12 cellular contexts compared by ENCODE assay signal in the genomic region with DNA sequence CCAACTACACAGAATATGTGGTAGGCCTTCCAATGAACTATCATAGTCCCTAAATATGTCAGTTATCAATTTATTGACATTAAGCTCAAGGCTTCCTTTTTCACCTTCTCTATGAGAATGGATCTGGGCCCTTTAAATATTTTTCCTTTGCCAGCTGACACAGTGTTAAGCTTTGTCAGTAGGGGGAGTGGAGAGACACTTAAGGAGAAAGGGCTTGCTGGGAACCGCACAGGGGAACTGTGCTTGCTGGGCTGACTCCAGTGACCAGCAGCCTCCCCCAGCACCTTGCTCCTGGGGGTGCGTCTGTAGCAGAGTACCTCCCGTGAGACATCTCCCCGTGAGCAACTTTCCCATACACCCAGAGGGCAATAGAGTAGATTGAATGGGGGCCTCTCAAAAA. TPM values are rescaled to one million over a fixed set of nuclear protein-coding genes. Genes with fewer than 3 reads are reported as not detected.
A peak's percentile ranks its signal among the peaks of the same experiment; 100 is the strongest.
DNase-seq lines count a peak whose midpoint lies in the region; ATAC-seq and TF ChIP-seq lines count a peak whose summit lies in the region.
"Had no signal": no experiment of that assay in that cellular context is flagged by ENCODE, and none has a peak within 500 bp of the region (broad histone marks: within the 10 kb centered on the region; RNA-seq: fewer than 3 reads in every experiment).

No MANE protein-coding gene starts in this region.

- H3K9me2 ChIP-seq in HCT116 (ENCODE audit: insufficient read depth) = no peaks in the 10 kb centered on the region

- no TSS peak for BruUV-seq in HCT116 (replicated peaks; lab: Mats Ljungman, UMichigan)

- H3K4me3 ChIP-seq in BJ (ENCODE audit: low read depth, low read length) = no peak overlapping the region
- no peak overlapping the region for H3K4me3 ChIP-seq in HCT116 (replicated peaks in 1 of 2; ENCODE audit: low read depth in 1 of 2, low read length in 2 of 2)
- no peak overlapping the region for H3K4me3 ChIP-seq in fibroblast of pulmonary artery (replicated peaks; ENCODE audit: low read depth, low read length)
- H3K4me3 ChIP-seq in lower leg skin (ENCODE audit: low read depth, poor library complexity, severe bottlenecking) = no peak overlapping the region
- no peak overlapping the region for H3K4me3 ChIP-seq in adrenal gland

- H3K4me1 ChIP-seq in HCT116 (ENCODE audit: control insufficient read depth in 1 of 2, insufficient read depth in 2 of 2, low read length in 2 of 2) (no peaks in the 10 kb centered on the region), adrenal gland (replicated peaks in 1 of 2) (peaks cover 0 to 5% of the 10 kb centered on the region in 2 donors)

- no peak for TF ChIP-seq RAD21 in HCT116 (IDR thresholded peaks at IDR 0.05; ENCODE audit: low read depth)

- H3K27me3 ChIP-seq in BJ (ENCODE audit: control insufficient read depth, insufficient read depth, low read length) = no peaks in the 10 kb centered on the region
- no peaks in the 10 kb centered on the region for H3K27me3 ChIP-seq in HCT116 (ENCODE audit: insufficient read depth, low read length)
- no peaks in the 10 kb centered on the region for H3K27me3 ChIP-seq in adrenal gland

- H3K36me3 ChIP-seq in BJ (ENCODE audit: control insufficient read depth, insufficient read depth, low read length) (no peaks in the 10 kb centered on the region), HCT116 (ENCODE audit: control insufficient read depth in 1 of 2, insufficient read depth in 2 of 2, low read length in 2 of 2) (no peaks in the 10 kb centered on the region), adrenal gland (replicated peaks in 1 of 2) (no peaks in the 10 kb centered on the region)

- no peak for TF ChIP-seq POLR2A in HCT116 (IDR thresholded peaks at IDR 0.05; ENCODE audit: borderline replicate concordance, extremely low read depth, insufficient read depth, insufficient read length)
- TF ChIP-seq POLR2A in lower leg skin (IDR thresholded peaks at IDR 0.05) = no peak
- no peak for TF ChIP-seq POLR2A in adrenal gland (IDR thresholded peaks at IDR 0.05)

- POLR2A ChIA-PET in BJ (lab: Charles Lee) (interaction anchor here (0.7 kb wide), 1 partner anchor 14 kb away, joined by 8 read pairs; no protein-coding TSS in a partner anchor), HCT116 (lab: Charles Lee) (interaction anchor here (0.6 kb wide), 1 partner anchor 490 kb away, joined by 4 read pairs; no protein-coding TSS in a partner anchor)

- RAD21 ChIA-PET in HCT116 (lab: Charles Lee; ENCODE audit: low non-redundant PET in 1 of 2, low total read pairs in 2 of 2, uncharacterized antibody in 2 of 2, unreplicated experiment in 2 of 2) = no interaction called here

- DNase-seq in BJ (ENCODE audit: low read depth) (no peak), HCT116 (ENCODE audit: low read depth, low spot score) (no peak), RKO (ENCODE audit: low spot score) (peak; percentile 60), fibroblast of pulmonary artery (ENCODE audit: low read depth) (peak; percentile 28), NOMO-1 treated with DMSO at 0.1 percent for 48 hours (lab: John Stamatoyannopoulos, UW; ENCODE audit: unreplicated experiment) (no peak), lower leg skin (ENCODE audit: low spot score in 2 of 2) (no peak), adrenal gland (no peak), medulla oblongata (ENCODE audit: extremely low spot score) (no peak)
- DNase-seq: activated naive CD4-positive, alpha-beta T cell treated with anti-CD3 and anti-CD28 coated beads for 36 hours; DMS79; mesenchymal stem cell; NCI-H1694 treated with DMSO at 0.1 percent for 48 hours had no signal

- no peak overlapping the region for H3K4me2 ChIP-seq in HCT116 (ENCODE audit: low read length)

- no peaks in the 10 kb centered on the region for H3K9me3 ChIP-seq in HCT116 (ENCODE audit: control insufficient read depth in 1 of 2, insufficient read depth in 1 of 2, low read depth in 1 of 2, low read length in 2 of 2)
- no peaks in the 10 kb centered on the region for H3K9me3 ChIP-seq in adrenal gland (replicated peaks in 1 of 3)

- H4K20me1 ChIP-seq in HCT116 (ENCODE audit: insufficient read depth) = no peaks in the 10 kb centered on the region

- H3K79me2 ChIP-seq in HCT116 (ENCODE audit: insufficient read depth, low read length) = no peaks in the 10 kb centered on the region

- ATAC-seq in HCT116 = peak; percentile 72

- TF ChIP-seq CTCF in BJ (IDR thresholded peaks at IDR 0.05; ENCODE audit: insufficient read depth, low read depth, low read length) = peak; percentile 22; the same call in 1 of the 2 replicates
- TF ChIP-seq CTCF in HCT116 (IDR thresholded peaks at IDR 0.05 in 2 of 3, conservative IDR thresholded peaks at IDR 0.05 in 1 of 3; ENCODE audit: borderline replicate concordance in 1 of 3, insufficient read depth in 1 of 3, low read depth in 2 of 3, low read length in 2 of 3) = 0 out of 6 replicates have a peak, but pooled peaks of 1 of the 3 experiments have one; percentile 4
- peak; percentile 28 for TF ChIP-seq CTCF in fibroblast of pulmonary artery (IDR thresholded peaks at IDR 0.05; ENCODE audit: low read length, missing control alignments)
- TF ChIP-seq CTCF in lower leg skin (IDR thresholded peaks at IDR 0.05) = no peak
- TF ChIP-seq CTCF in adrenal gland (IDR thresholded peaks at IDR 0.05) = no peak

- no peak overlapping the region for H3K9ac ChIP-seq in HCT116 (ENCODE audit: low read length)

- intact Hi-C loops in HCT116 (cut with micrococcal nuclease) = no loop called here
- intact Hi-C loops in lower leg skin (cut with DNase I; ENCODE audit: low total_unique reads) = no loop called here
- intact Hi-C loops in adrenal gland (cut with DNase I) = loop anchor here in 1 of 2 donors (10.0 kb wide), 1 partner anchor 146 kb away; no protein-coding TSS in a partner anchor

- H2AFZ ChIP-seq in HCT116 (ENCODE audit: low read depth, low read length, poor library complexity, severe bottlenecking) = no peak overlapping the region

- CTCF ChIA-PET in BJ (lab: Yijun Ruan, JAX) = interaction anchor here (0.6 to 4.2 kb wide), 6 partner anchors 25 to 163 kb away, joined by 3 to 44 read pairs (median 5); no protein-coding TSS in a partner anchor
- CTCF ChIA-PET in HCT116 (lab: Charles Lee) = interaction anchor here (1.3 kb wide), 1 partner anchor 44 kb away, joined by 3 read pairs; no protein-coding TSS in a partner anchor

- 81 to 95% methylated on average over 4 of the region's 4 CpGs for WGBS in lower leg skin, 2 donors
- WGBS in adrenal gland, 4 donors = 76 to 85% (median 82%) methylated on average over 2 to 4 of the region's 4 CpGs

- H3K27ac ChIP-seq in HCT116 (ENCODE audit: low read depth, low read length) (no peak overlapping the region), adrenal gland (no peak overlapping the region)

TF ChIP-seq in HCT116, 20 proteins besides CTCF, POLR2A, EP300 and RAD21:
- TF ChIP-seq CBX3 (IDR thresholded peaks at IDR 0.05; ENCODE audit: low read depth) = no peak
- TF ChIP-seq SP1 (IDR thresholded peaks at IDR 0.05; ENCODE audit: low read depth) = no peak
- TF ChIP-seq EZH2phosphoT487 (IDR thresholded peaks at IDR 0.05; ENCODE audit: borderline replicate concordance) = no peak
- TF ChIP-seq EGR1 (IDR thresholded peaks at IDR 0.05; ENCODE audit: low read depth) = no peak
- TF ChIP-seq, protein P1, sequence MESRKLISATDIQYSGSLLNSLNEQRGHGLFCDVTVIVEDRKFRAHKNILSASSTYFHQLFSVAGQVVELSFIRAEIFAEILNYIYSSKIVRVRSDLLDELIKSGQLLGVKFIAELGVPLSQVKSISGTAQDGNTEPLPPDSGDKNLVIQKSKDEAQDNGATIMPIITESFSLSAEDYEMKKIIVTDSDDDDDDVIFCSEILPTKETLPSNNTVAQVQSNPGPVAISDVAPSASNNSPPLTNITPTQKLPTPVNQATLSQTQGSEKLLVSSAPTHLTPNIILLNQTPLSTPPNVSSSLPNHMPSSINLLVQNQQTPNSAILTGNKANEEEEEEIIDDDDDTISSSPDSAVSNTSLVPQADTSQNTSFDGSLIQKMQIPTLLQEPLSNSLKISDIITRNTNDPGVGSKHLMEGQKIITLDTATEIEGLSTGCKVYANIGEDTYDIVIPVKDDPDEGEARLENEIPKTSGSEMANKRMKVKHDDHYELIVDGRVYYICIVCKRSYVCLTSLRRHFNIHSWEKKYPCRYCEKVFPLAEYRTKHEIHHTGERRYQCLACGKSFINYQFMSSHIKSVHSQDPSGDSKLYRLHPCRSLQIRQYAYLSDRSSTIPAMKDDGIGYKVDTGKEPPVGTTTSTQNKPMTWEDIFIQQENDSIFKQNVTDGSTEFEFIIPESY (IDR thresholded peaks at IDR 0.05; ENCODE audit: extremely low read depth, insufficient replicate concordance, low read length) = no peak
- no peak for TF ChIP-seq CEBPB (IDR thresholded peaks at IDR 0.05; ENCODE audit: low read depth)

RNA-seq across cellular contexts. Expression of a gene that starts 6.5 kb away (rescaled TPM):
- polyA plus RNA-seq in BJ (2011; rRNA removed) (14.5 and 19.0 TPM in 2 replicates), adrenal gland (10 to 100 TPM; 20.9 to 60.4 (median 36.4) TPM)
- 6.1 and 7.8 TPM in 2 replicates for polyA minus RNA-seq in BJ (2011; rRNA and poly(A)+ RNA removed)
- total RNA-seq in HCT116 (2021; ENCODE audit: unreplicated experiment) (50.3 TPM), lower leg skin (10 to 100 TPM; 26.0 to 53.2 (median 40.4) TPM), adrenal gland (10 to 100 TPM; 13.1 to 38.6 (median 30.4) TPM)
- polyA plus RNA-seq in HCT116 (2012) = 31.7 and 34.9 TPM in 2 replicates

RNA-seq across cellular contexts. Expression of a gene that starts 57.3 kb away (rescaled TPM):
- 32.3 and 59.0 TPM in 2 replicates for polyA plus RNA-seq in BJ (2011; rRNA removed)
- 50.5 and 56.8 TPM in 2 replicates for polyA minus RNA-seq in BJ (2011; rRNA and poly(A)+ RNA removed)
- 83.7 TPM for total RNA-seq in HCT116 (2021; ENCODE audit: unreplicated experiment)
- polyA plus RNA-seq in HCT116 (2012) = 30.4 and 34.7 TPM in 2 replicates
- 10 to 100 TPM; 24.1 to 32.2 (median 26.1) TPM for total RNA-seq in lower leg skin
- total RNA-seq in adrenal gland = 10 to 100 TPM in 7 of 8 donors, 1 to 10 TPM in 1; 6.8 to 44.5 (median 26.6) TPM
- polyA plus RNA-seq in adrenal gland = 10 to 100 TPM; 13.4 to 34.9 (median 17.4) TPM

Comparison
In these comparisons a context has a peak if more than half of its experiments do, and no peak if none do; other contexts are left out.
1. DNase-seq: peak in RKO (single experiment) and fibroblast of pulmonary artery (single experiment); none in BJ (single experiment), HCT116 (single experiment), NOMO-1 treated with DMSO at 0.1 percent for 48 hours (single experiment), lower leg skin (0 of 2), adrenal gland (0 of 7) and medulla oblongata (single experiment).
2. CTCF ChIP-seq: peak in BJ (single experiment) and fibroblast of pulmonary artery (single experiment); none in lower leg skin (0 of 3) and adrenal gland (0 of 6).